1 cellular context compared by ENCODE assay signal in genomic region chr17:82037113-82037888, GRCh38.
TF ChIP-seq lines count a peak whose summit lies in the region.

Gene DCXR (minus strand): TSS chr17:82037697. CDS start chr17:82037682, 15 bp downstream.

TF ChIP-seq in HepG2, 621 proteins besides CTCF, POLR2A, EP300 and RAD21 (continued from another document and continues in another):
- 0 out of 2 replicates have a peak, but pooled peaks have one; percentile 11 for TF ChIP-seq ARID3A (IDR thresholded peaks at IDR 0.05; ENCODE audit: low read depth, low read length)
- no peak for TF ChIP-seq TRIM22 (IDR thresholded peaks at IDR 0.05)
- peak; percentile 92 for TF ChIP-seq ZNF670 (CRISPR knock-in tag; IDR thresholded peaks at IDR 0.05; ENCODE audit: borderline replicate concordance)
- no peak for TF ChIP-seq AKNA (CRISPR knock-in tag; IDR thresholded peaks at IDR 0.05; ENCODE audit: borderline replicate concordance)
- no peak; the same call in 1 of the 2 replicates for TF ChIP-seq TOPORS (CRISPR knock-in tag; IDR thresholded peaks at IDR 0.05)
- peak; percentile 92 for TF ChIP-seq ZNF772 (CRISPR knock-in tag; IDR thresholded peaks at IDR 0.05)
- TF ChIP-seq ZNF713 (CRISPR knock-in tag; IDR thresholded peaks at IDR 0.05) = 0 out of 2 replicates have a peak, but pooled peaks have one; percentile 42
- TF ChIP-seq ZNF326 (CRISPR knock-in tag; IDR thresholded peaks at IDR 0.05; ENCODE audit: borderline replicate concordance) = no peak
- no peak for TF ChIP-seq ZNF570 (CRISPR knock-in tag; IDR thresholded peaks at IDR 0.05; ENCODE audit: borderline replicate concordance)
- TF ChIP-seq MYNN (CRISPR knock-in tag; IDR thresholded peaks at IDR 0.05; ENCODE audit: low read depth) = no peak
- TF ChIP-seq HDAC1 (CRISPR knock-in tag; IDR thresholded peaks at IDR 0.05) = peak; percentile 99
- no peak for TF ChIP-seq SOX6 (IDR thresholded peaks at IDR 0.05)
- TF ChIP-seq SOX6 (CRISPR knock-in tag; IDR thresholded peaks at IDR 0.05) = peak; percentile 61
- peak; percentile 66; the same call in 1 of the 2 replicates for TF ChIP-seq ZNF280D (CRISPR knock-in tag; IDR thresholded peaks at IDR 0.05)
- TF ChIP-seq ADNP (CRISPR knock-in tag; IDR thresholded peaks at IDR 0.05) = 0 out of 2 replicates have a peak, but pooled peaks have one; percentile 34
- TF ChIP-seq CHD4 (IDR thresholded peaks at IDR 0.05; ENCODE audit: borderline replicate concordance, low read length) = 0 out of 2 replicates have a peak, but pooled peaks have one; percentile 46
- no peak for TF ChIP-seq AHDC1 (CRISPR knock-in tag; IDR thresholded peaks at IDR 0.05; ENCODE audit: borderline replicate concordance)
- no peak for TF ChIP-seq ZNF33A (CRISPR knock-in tag; IDR thresholded peaks at IDR 0.05; ENCODE audit: borderline replicate concordance)
- TF ChIP-seq ATF3 (CRISPR knock-in tag; IDR thresholded peaks at IDR 0.05) = no peak; the same call in 1 of the 2 replicates
- peak; percentile 93 for TF ChIP-seq ZFY (CRISPR knock-in tag; IDR thresholded peaks at IDR 0.05)
- peak; percentile 99 for TF ChIP-seq SAP130 (CRISPR knock-in tag; IDR thresholded peaks at IDR 0.05; ENCODE audit: low read depth)
- TF ChIP-seq ZNF333 (CRISPR knock-in tag; IDR thresholded peaks at IDR 0.05; ENCODE audit: borderline replicate concordance) = peak; percentile 78
- no peak; the same call in 1 of the 2 replicates for TF ChIP-seq IRX3 (CRISPR knock-in tag; IDR thresholded peaks at IDR 0.05; ENCODE audit: borderline replicate concordance, low read depth)
- no peak for TF ChIP-seq PLSCR1 (CRISPR knock-in tag; IDR thresholded peaks at IDR 0.05; ENCODE audit: borderline replicate concordance)
- no peak for TF ChIP-seq CHD2 (IDR thresholded peaks at IDR 0.05; ENCODE audit: low read depth, low read length)
- peak; percentile 92; the same call in 1 of the 2 replicates for TF ChIP-seq ZNF816 (CRISPR knock-in tag; IDR thresholded peaks at IDR 0.05; ENCODE audit: borderline replicate concordance)
- TF ChIP-seq ZBTB39 (CRISPR knock-in tag; IDR thresholded peaks at IDR 0.05) = no peak; the same call in 1 of the 2 replicates
- peak; percentile 43; the same call in 1 of the 2 replicates for TF ChIP-seq JUND (CRISPR knock-in tag; IDR thresholded peaks at IDR 0.05)
- TF ChIP-seq CBFB (CRISPR knock-in tag; IDR thresholded peaks at IDR 0.05) = no peak; the same call in 1 of the 2 replicates
- peak; percentile 21; the same call in 1 of the 2 replicates for TF ChIP-seq TFE3 (CRISPR knock-in tag; IDR thresholded peaks at IDR 0.05)
- peak; percentile 26; the same call in 1 of the 2 replicates for TF ChIP-seq TSC22D2 (CRISPR knock-in tag; IDR thresholded peaks at IDR 0.05; ENCODE audit: borderline replicate concordance)
- TF ChIP-seq NCOA5 (CRISPR knock-in tag; IDR thresholded peaks at IDR 0.05) = no peak
- TF ChIP-seq HNRNPUL1 (IDR thresholded peaks at IDR 0.05; ENCODE audit: low read depth, low read length) = no peak; the same call in 1 of the 2 replicates
- TF ChIP-seq ZNF317 (CRISPR knock-in tag; IDR thresholded peaks at IDR 0.05) = no peak
- TF ChIP-seq MZF1 (CRISPR knock-in tag; IDR thresholded peaks at IDR 0.05; ENCODE audit: borderline replicate concordance) = no peak
- no peak for TF ChIP-seq ZNF232 (CRISPR knock-in tag; IDR thresholded peaks at IDR 0.05; ENCODE audit: borderline replicate concordance)
